In genomic region chr3:195440379-195440778, GRCh38 we compare ENCODE assay signal across 12 cellular contexts. TPM values are rescaled to one million over a fixed set of nuclear protein-coding genes. Genes with fewer than 3 reads are reported as not detected.
DNase-seq lines count a peak whose midpoint lies in the region; ATAC-seq, FAIRE-seq and TF ChIP-seq lines count a peak whose summit lies in the region.
"Had no signal": no experiment of that assay in that cellular context is flagged by ENCODE, and none has a peak within 500 bp of the region (broad histone marks: within the 10 kb centered on the region; RNA-seq: fewer than 3 reads in every experiment).

No MANE protein-coding gene starts in this region.

- no peaks in the 10 kb centered on the region for H3K27me3 ChIP-seq in CD4-positive, alpha-beta T cell (ENCODE audit: control insufficient read depth, insufficient read depth, low read length)
- H3K27me3 ChIP-seq in naive thymus-derived CD4-positive, alpha-beta T cell (ENCODE audit: control insufficient read depth in 2 of 2, insufficient read depth in 2 of 2, low read length in 2 of 2), result no peaks in the 10 kb centered on the region
- no peaks in the 10 kb centered on the region for H3K27me3 ChIP-seq in uterus
- H3K27me3 ChIP-seq: testis had no signal

- H3K4me3 ChIP-seq in naive thymus-derived CD4-positive, alpha-beta T cell (ENCODE audit: low read length), result no peak overlapping the region
- H3K4me3 ChIP-seq in uterus, result no peak overlapping the region
- H3K4me3 ChIP-seq: testis had no signal

- no peak for TF ChIP-seq CTCF in CD4-positive, alpha-beta T cell (IDR thresholded peaks at IDR 0.05)
- TF ChIP-seq CTCF in uterus (IDR thresholded peaks at IDR 0.05), result no peak

- intact Hi-C loops in CD4-positive, alpha-beta T cell (cut with DNase I, micrococcal nuclease), result loop anchor here (5.0 to 10.0 kb wide), 4 partner anchors 43 to 467 kb away; partner anchors contain the start of genes XXYLT1 (in 2 of the 2) and TNK2 (in 1 of the 2)
- intact Hi-C loops in naive thymus-derived CD4-positive, alpha-beta T cell (cut with micrococcal nuclease), result loop anchor here (5.0 to 10.0 kb wide), 7 partner anchors 33 to 992 kb away; partner anchors contain the start of genes FAM43A (in 1 of the 2), TNK2 (in 1 of the 2) and UBXN7 (in 1 of the 2)
- intact Hi-C loops in uterus (cut with DNase I; ENCODE audit: low total_unique reads), result no loop called here

- H3K9me3 ChIP-seq in CD4-positive, alpha-beta T cell (ENCODE audit: control insufficient read depth, low read length), result no peaks in the 10 kb centered on the region
- H3K9me3 ChIP-seq in naive thymus-derived CD4-positive, alpha-beta T cell (ENCODE audit: control insufficient read depth in 2 of 3, low read length in 3 of 3), result no peaks in the 10 kb centered on the region
- H3K9me3 ChIP-seq in uterus, result no peaks in the 10 kb centered on the region
- H3K9me3 ChIP-seq: testis had no signal

- H3K36me3 ChIP-seq in naive thymus-derived CD4-positive, alpha-beta T cell (ENCODE audit: control insufficient read depth in 2 of 3, insufficient read depth in 3 of 3, low read length in 3 of 3), result peaks cover 0 to 8% (median 0%) of the 10 kb centered on the region in 3 experiments
- H3K36me3 ChIP-seq in uterus, result no peaks in the 10 kb centered on the region

- peak overlapping the region; percentile 70 for H3K4me3 Mint-ChIP-seq in CD4-positive, alpha-beta T cell
- peak overlapping the region; percentile 64 for H3K4me3 Mint-ChIP-seq in activated naive CD8-positive, alpha-beta T cell
- peak overlapping the region in 9 of 10 donors; percentile 26 to 96 (median 73) for H3K4me3 Mint-ChIP-seq in naive thymus-derived CD4-positive, alpha-beta T cell

- peak overlapping the region; percentile 6 for H3K27ac Mint-ChIP-seq in CD4-positive, alpha-beta T cell
- peak overlapping the region; percentile 46 for H3K27ac Mint-ChIP-seq in activated naive CD8-positive, alpha-beta T cell
- H3K27ac Mint-ChIP-seq in naive thymus-derived CD4-positive, alpha-beta T cell, result peak overlapping the region in 5 of 9 donors; percentile 23 to 91 (median 63)

- no peak for DNase-seq in CD4-positive, alpha-beta T cell
- no peak for DNase-seq in H54 (ENCODE audit: insufficient read length, low spot score)
- DNase-seq in naive thymus-derived CD4-positive, alpha-beta T cell, result no peak
- no peak for DNase-seq in dedifferentiated amniotic fluid mesenchymal stem cell (ENCODE audit: extremely low spot score)
- DNase-seq in stimulated activated CD4-positive, alpha-beta T cell treated with anti-CD3 and anti-CD28 coated beads, Interleukin-4, amount 100 ng/mL, for 4 hours, result no peak
- DNase-seq in uterus, result no peak
- DNase-seq in hypothalamus (lab: John Stamatoyannopoulos, UW), result no peak
- DNase-seq: activated naive CD4-positive, alpha-beta T cell treated with anti-CD3 and anti-CD28 coated beads, Interleukin-2, amount 50 U/mL, for 16 hours; NCI-H1694 treated with DMSO at 0.1 percent for 48 hours; stimulated activated CD4-positive, alpha-beta T cell treated with anti-CD3 and anti-CD28 coated beads, Interleukin-2, amount 100 ng/mL, for 48 hours; testis had no signal

- peaks cover 19% of the 10 kb centered on the region for H3K36me3 Mint-ChIP-seq in CD4-positive, alpha-beta T cell (ENCODE audit: low read depth)
- H3K36me3 Mint-ChIP-seq in activated naive CD8-positive, alpha-beta T cell, result peaks cover 3% of the 10 kb centered on the region
- peaks cover 0 to 4% (median 0%) of the 10 kb centered on the region in 5 donors for H3K36me3 Mint-ChIP-seq in naive thymus-derived CD4-positive, alpha-beta T cell

- no peaks in the 10 kb centered on the region for H3K9me3 Mint-ChIP-seq in CD4-positive, alpha-beta T cell
- H3K9me3 Mint-ChIP-seq in activated naive CD8-positive, alpha-beta T cell (ENCODE audit: low read depth), result no peaks in the 10 kb centered on the region
- no peaks in the 10 kb centered on the region for H3K9me3 Mint-ChIP-seq in naive thymus-derived CD4-positive, alpha-beta T cell

- POLR2A ChIA-PET in CD4-positive, alpha-beta T cell (lab: Charles Lee), result interaction anchor here (5.2 kb wide), 1 partner anchor 103 kb away, joined by 20 read pairs; the partner anchor contains the start of gene PPP1R2
- POLR2A ChIA-PET in naive thymus-derived CD4-positive, alpha-beta T cell (lab: Charles Lee), result interaction anchor here (0.6 to 3.2 kb wide), 8 partner anchors 11 to 310 kb away, joined by 3 to 18 read pairs (median 3); partner anchors contain the start of gene PPP1R2

- H3K27ac ChIP-seq in CD4-positive, alpha-beta T cell (ENCODE audit: low read depth, low read length), result no peak overlapping the region
- no peak overlapping the region for H3K27ac ChIP-seq in naive thymus-derived CD4-positive, alpha-beta T cell (ENCODE audit: low read depth, low read length)
- no peak overlapping the region for H3K27ac ChIP-seq in uterus

- H3K27me3 Mint-ChIP-seq in CD4-positive, alpha-beta T cell, result no peaks in the 10 kb centered on the region
- no peaks in the 10 kb centered on the region for H3K27me3 Mint-ChIP-seq in activated naive CD8-positive, alpha-beta T cell
- H3K27me3 Mint-ChIP-seq in naive thymus-derived CD4-positive, alpha-beta T cell, result no peaks in the 10 kb centered on the region

- TF ChIP-seq POLR2A in H54 (IDR thresholded peaks at IDR 0.05; ENCODE audit: low read depth, low read length) (no peak), uterus (IDR thresholded peaks at IDR 0.05) (no peak)

- FAIRE-seq in H54 (lab: Jason Lieb, UNC), result peak; percentile 41

- H3K4me1 ChIP-seq in naive thymus-derived CD4-positive, alpha-beta T cell (ENCODE audit: control insufficient read depth in 2 of 2, insufficient read depth in 2 of 2, low read length in 2 of 2), result peaks cover 24 to 33% of the 10 kb centered on the region in 2 donors
- peaks cover 0 to 4% of the 10 kb centered on the region in 2 donors for H3K4me1 ChIP-seq in uterus

- no peak for ATAC-seq in CD4-positive, alpha-beta T cell (ENCODE audit: poor library complexity)
- ATAC-seq in naive thymus-derived CD4-positive, alpha-beta T cell, result no peak

- H3K4me1 Mint-ChIP-seq in CD4-positive, alpha-beta T cell (ENCODE audit: low read depth), result peaks cover 72% of the 10 kb centered on the region
- H3K4me1 Mint-ChIP-seq in activated naive CD8-positive, alpha-beta T cell (ENCODE audit: low read depth), result peaks cover 57% of the 10 kb centered on the region
- H3K4me1 Mint-ChIP-seq in naive thymus-derived CD4-positive, alpha-beta T cell, result peaks cover 33 to 74% (median 60%) of the 10 kb centered on the region in 7 donors

- CTCF ChIA-PET in CD4-positive, alpha-beta T cell (lab: Charles Lee), result interaction anchor here (1.7 to 2.5 kb wide), 2 partner anchors 12 to 170 kb away, joined by 3 to 12 read pairs; partner anchors contain the start of gene XXYLT1
- CTCF ChIA-PET in naive thymus-derived CD4-positive, alpha-beta T cell (lab: Charles Lee), result interaction anchor here (1.1 to 1.2 kb wide), 2 partner anchors 22 to 138 kb away, joined by 3 read pairs; no protein-coding TSS in a partner anchor

RNA-seq across cellular contexts. Expression of gene ACAP2, which starts 2.4 kb away (rescaled TPM):
- total RNA-seq in CD4-positive, alpha-beta T cell, result 10 to 100 TPM; 50.7 to 51.4 TPM
- total RNA-seq in naive thymus-derived CD4-positive, alpha-beta T cell, result 100 to 1,000 TPM in 1 of 5 experiments, 10 to 100 TPM in 4; 68.1 to 111 (median 74.2) TPM
- polyA plus RNA-seq in naive thymus-derived CD4-positive, alpha-beta T cell, result 10 to 100 TPM; 40.1 to 45.7 TPM
- 100 to 1,000 TPM in 1 of 4 donors, 10 to 100 TPM in 3; 40.3 to 140 (median 68.6) TPM for total RNA-seq in uterus

Comparison
In these comparisons a context has a peak if more than half of its experiments do, and no peak if none do; other contexts are left out.
1. H3K27ac Mint-ChIP-seq: peak in every context shown above with its lines; median percentile 63 in naive thymus-derived CD4-positive, alpha-beta T cell; 46 in activated naive CD8-positive, alpha-beta T cell; 6 in CD4-positive, alpha-beta T cell.